Comparison of ENCODE assay signal across 8 cellular contexts in the genomic region with DNA sequence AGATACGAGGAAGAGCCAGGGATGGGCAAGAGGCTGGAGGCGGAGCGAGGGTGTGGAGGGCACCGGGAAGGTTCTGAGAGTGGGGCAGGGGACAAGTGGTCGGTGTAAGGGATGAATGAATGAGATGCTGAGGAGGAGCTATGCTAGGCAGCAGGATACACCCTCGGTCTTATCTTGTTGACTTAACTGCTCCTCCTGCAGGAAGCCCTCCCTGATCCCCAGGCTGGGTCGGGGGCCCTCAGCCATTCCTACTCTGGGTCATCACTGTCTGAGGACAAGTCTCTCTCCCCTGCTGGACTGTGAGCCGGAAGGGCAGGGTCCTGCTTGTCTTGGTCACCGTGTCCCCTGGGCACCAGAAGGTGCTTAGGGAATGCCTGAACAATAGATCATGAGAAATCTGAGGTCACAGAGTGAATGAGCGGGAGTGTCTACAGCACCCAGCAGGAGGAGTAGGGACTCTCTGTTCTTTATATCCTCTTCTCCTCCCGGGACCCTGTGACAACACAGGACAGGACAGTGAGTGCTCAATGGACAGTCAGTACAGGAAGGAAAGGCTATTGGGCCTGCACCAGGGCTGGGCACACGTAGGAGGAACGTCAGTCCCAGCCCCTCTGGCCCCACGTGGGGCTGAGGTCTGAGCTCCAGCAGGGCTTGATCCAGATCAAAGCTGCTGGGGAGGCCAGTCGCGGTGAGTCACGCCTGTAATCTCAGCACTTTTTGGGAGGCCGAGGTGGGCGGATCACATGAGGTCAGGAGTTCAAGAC. TPM values are rescaled to one million over a fixed set of nuclear protein-coding genes. Genes with fewer than 3 reads are reported as not detected.
DNase-seq lines count a peak whose midpoint lies in the region; ATAC-seq, FAIRE-seq and TF ChIP-seq lines count a peak whose summit lies in the region.

No MANE protein-coding gene starts in this region.

- FAIRE-seq in bronchial epithelial cell (lab: Jason Lieb, UNC) = peak; percentile 18

- peaks cover 47% of the 10 kb centered on the region for H3K27me3 Mint-ChIP-seq in IgD-negative memory B cell

- no peak overlapping the region for H3K27ac ChIP-seq in BLaER1 treated with 17β-estradiol and CSF1 and Interleukin-3, amounts not matched to agents 10 nM and 100 nM
- peak overlapping the region; percentile 67 for H3K27ac ChIP-seq in mesodermal cell (ENCODE audit: low read depth, low read length, severe bottlenecking)
- no peak overlapping the region for H3K27ac ChIP-seq in Peyer's patch

- TF ChIP-seq POLR2A in Peyer's patch (IDR thresholded peaks at IDR 0.05) = no peak

- intact Hi-C loops in head of caudate nucleus (cut with DNase I) = no loop called here
- intact Hi-C loops in posterior cingulate gyrus (cut with DNase I) = no loop called here

- peaks cover 0 to 13% (median 12%) of the 10 kb centered on the region in 3 donors for H3K4me1 Mint-ChIP-seq in IgD-negative memory B cell

- peaks cover 39 to 54% (median 46%) of the 10 kb centered on the region in 11 experiments for H3K27me3 ChIP-seq in BLaER1 treated with 17β-estradiol and CSF1 and Interleukin-3, amounts not matched to agents 10 nM and 100 nM
- H3K27me3 ChIP-seq in bronchial epithelial cell (ENCODE audit: control insufficient read depth, insufficient read depth, low read length) (peaks cover 6% of the 10 kb centered on the region), Peyer's patch (peaks cover 0 to 8% of the 10 kb centered on the region in 2 donors)

- H3K9me3 Mint-ChIP-seq in IgD-negative memory B cell = peaks cover 0 to 4% (median 0%) of the 10 kb centered on the region in 3 donors

- peaks cover 0 to 10% (median 3%) of the 10 kb centered on the region in 11 experiments; a peak in 4 of 22 replicates for H3K9me3 ChIP-seq in BLaER1 treated with 17β-estradiol and CSF1 and Interleukin-3, amounts not matched to agents 10 nM and 100 nM (replicated peaks in 1 of 11)
- no peaks in the 10 kb centered on the region for H3K9me3 ChIP-seq in mesodermal cell (ENCODE audit: control insufficient read depth, low read length)
- no peaks in the 10 kb centered on the region for H3K9me3 ChIP-seq in Peyer's patch

- H3K9ac ChIP-seq in BLaER1 treated with 17β-estradiol and CSF1 and Interleukin-3, amounts not matched to agents 10 nM and 100 nM = 0 out of 22 replicates have a peak overlapping the region, but pooled peaks of 1 of the 11 experiments have one; percentile 5

- DNase-seq in bronchial epithelial cell (ENCODE audit: low read depth) (no peak), head of caudate nucleus (no peak), posterior cingulate gyrus (no peak), Peyer's patch (no peak)

- peak overlapping the region in 2 of 10 experiments; percentile 20 to 37; a peak in 1 of 20 replicates for H3K4me3 ChIP-seq in BLaER1 treated with 17β-estradiol and CSF1 and Interleukin-3, amounts not matched to agents 10 nM and 100 nM
- H3K4me3 ChIP-seq in bronchial epithelial cell (ENCODE audit: low read depth, low read length) = no peak overlapping the region
- H3K4me3 ChIP-seq in mesodermal cell (ENCODE audit: extremely low read depth, insufficient read depth, low read length, poor library complexity, severe bottlenecking) = peak overlapping the region; percentile 6
- H3K4me3 ChIP-seq in Peyer's patch = peak overlapping the region in 2 of 4 donors; percentile 42 to 46

- ATAC-seq in HG03457 (IDR thresholded peaks at IDR 0.05; ENCODE audit: unreplicated experiment) = no peak

- H3K27ac Mint-ChIP-seq in IgD-negative memory B cell = no peak overlapping the region

- 41% methylated on average over 15 to 18 of the region's 19 CpGs for WGBS in mesodermal cell (ENCODE audit: insufficient coverage in 2 of 2), 2 experiments

- H3K36me3 ChIP-seq in BLaER1 treated with 17β-estradiol and CSF1 and Interleukin-3, amounts not matched to agents 10 nM and 100 nM = peaks cover 0 to 27% (median 5%) of the 10 kb centered on the region in 11 experiments; a peak in 8 of 22 replicates
- H3K36me3 ChIP-seq in bronchial epithelial cell (ENCODE audit: control insufficient read depth, insufficient read depth, low read length) (no peaks in the 10 kb centered on the region), mesodermal cell (ENCODE audit: control insufficient read depth, insufficient read depth, low read length) (peaks cover 2% of the 10 kb centered on the region), Peyer's patch (no peaks in the 10 kb centered on the region)

- peaks cover 1% of the 10 kb centered on the region for H3K36me3 Mint-ChIP-seq in IgD-negative memory B cell

- peak overlapping the region; percentile 42 to 73 (median 68); a peak in 20 of 22 replicates for H3K4me2 ChIP-seq in BLaER1 treated with 17β-estradiol and CSF1 and Interleukin-3, amounts not matched to agents 10 nM and 100 nM

- H4K20me1 ChIP-seq in BLaER1 treated with 17β-estradiol and CSF1 and Interleukin-3, amounts not matched to agents 10 nM and 100 nM = peaks cover 29 to 80% (median 46%) of the 10 kb centered on the region in 11 experiments; a peak in 20 of 22 replicates

- peak overlapping the region; percentile 59 to 88 (median 76) for H3K4me3 Mint-ChIP-seq in IgD-negative memory B cell

- no peak for TF ChIP-seq CTCF in bronchial epithelial cell (IDR thresholded peaks at IDR 0.05; ENCODE audit: insufficient read depth, low read length, severe bottlenecking)
- no peak for TF ChIP-seq CTCF in Peyer's patch (IDR thresholded peaks at IDR 0.05)

- H3K4me1 ChIP-seq in BLaER1 treated with 17β-estradiol and CSF1 and Interleukin-3, amounts not matched to agents 10 nM and 100 nM = peaks cover 37 to 49% (median 42%) of the 10 kb centered on the region in 10 experiments
- H3K4me1 ChIP-seq in mesodermal cell (ENCODE audit: control insufficient read depth, insufficient read depth, low read length, poor library complexity, severe bottlenecking) (peaks cover 13% of the 10 kb centered on the region), Peyer's patch (peaks cover 0 to 27% (median 23%) of the 10 kb centered on the region in 4 donors)

RNA-seq across cellular contexts. Expression of a gene that starts 6.5 kb away (rescaled TPM):
- not detected for polyA plus RNA-seq in IgD-negative memory B cell
- total RNA-seq in bronchial epithelial cell (0.53 and 1.0 TPM in 2 replicates), Peyer's patch (under 1 TPM in 2 of 4 donors, not detected in 2; 0.35 to 0.40 TPM)
- 0.18 TPM for polyA plus RNA-seq in mesodermal cell (2013, experiment 1 of 2)
- 0.15 TPM for polyA plus RNA-seq in mesodermal cell (2013, experiment 2 of 2)

RNA-seq across cellular contexts. Expression of a gene that starts 23.8 kb away (rescaled TPM):
- 158 TPM for polyA plus RNA-seq in IgD-negative memory B cell
- total RNA-seq in bronchial epithelial cell (11.4 and 24.5 TPM in 2 replicates), Peyer's patch (10 to 100 TPM; 11.4 to 58.6 (median 21.6) TPM)
- polyA plus RNA-seq in mesodermal cell (2013, experiment 1 of 2) = 28.1 TPM
- polyA plus RNA-seq in mesodermal cell (2013, experiment 2 of 2) = 25.5 TPM

RNA-seq across cellular contexts. Expression of a gene that starts 24.3 kb away (rescaled TPM):
- 16.2 TPM for polyA plus RNA-seq in IgD-negative memory B cell
- 5.3 and 5.5 TPM in 2 replicates for total RNA-seq in bronchial epithelial cell
- 5.6 TPM for polyA plus RNA-seq in mesodermal cell (2013, experiment 1 of 2)
- polyA plus RNA-seq in mesodermal cell (2013, experiment 2 of 2) = 6.0 TPM
- 10 to 100 TPM in 2 of 4 donors, 1 to 10 TPM in 2; 6.6 to 18.0 (median 10.3) TPM for total RNA-seq in Peyer's patch
